In the genomic region with DNA sequence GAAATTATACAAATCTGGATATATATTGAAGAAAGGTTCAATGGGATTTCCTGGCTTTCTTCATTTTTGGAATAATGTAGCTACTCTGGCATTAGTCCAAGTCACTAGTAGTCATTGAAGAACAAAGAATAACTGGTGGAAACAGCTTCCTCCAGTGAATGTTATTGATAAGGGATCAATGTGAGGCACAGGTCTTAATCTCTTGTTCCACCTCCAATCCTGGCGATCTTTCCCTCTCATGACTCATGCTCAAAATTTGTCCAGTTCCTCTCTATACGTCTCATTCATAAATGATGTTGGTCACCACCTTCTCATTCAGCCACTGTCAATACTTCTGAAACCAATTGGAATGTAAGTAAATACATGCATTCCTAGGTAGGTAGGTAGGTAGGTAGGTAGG, we compare ENCODE assay signal across 12 cellular contexts.
"Had no signal": no experiment of that assay in that cellular context is flagged by ENCODE, and none has a peak within 500 bp of the region (broad histone marks: within the 10 kb centered on the region; RNA-seq: fewer than 3 reads in every experiment).

No MANE protein-coding gene starts in this region.

- H3K27me3 ChIP-seq: sigmoid colon, stomach, transverse colon had no signal

- H3K4me3 Mint-ChIP-seq: naive thymus-derived CD8-positive, alpha-beta T cell had no signal

- H3K9me3 ChIP-seq: mucosa of descending colon, neutrophil, sigmoid colon, stomach, thoracic aorta, transverse colon had no signal

- H3K4me3 ChIP-seq: mucosa of descending colon, sigmoid colon, skin epidermis, stomach, thoracic aorta, transverse colon had no signal

- H3K36me3 ChIP-seq: neutrophil, sigmoid colon, stomach, thoracic aorta, transverse colon had no signal

- DNase-seq: cortex of kidney; effector memory CD4-positive, alpha-beta T cell; naive thymus-derived CD8-positive, alpha-beta T cell; stimulated activated CD4-positive, alpha-beta T cell treated with anti-CD3 and anti-CD28 coated beads, Interleukin-2, amount 100 ng/mL, for 24 hours; stimulated activated naive CD4-positive, alpha-beta T cell had no signal

- ATAC-seq: naive thymus-derived CD8-positive, alpha-beta T cell had no signal

- H3K4me1 Mint-ChIP-seq: naive thymus-derived CD8-positive, alpha-beta T cell had no signal

- H3K4me1 ChIP-seq: sigmoid colon, transverse colon had no signal

- H3K27ac ChIP-seq: neutrophil, sigmoid colon, skin epidermis, stomach, thoracic aorta, transverse colon had no signal

- H3K27ac Mint-ChIP-seq: naive thymus-derived CD8-positive, alpha-beta T cell had no signal

- H3K36me3 Mint-ChIP-seq: naive thymus-derived CD8-positive, alpha-beta T cell had no signal
